Comparison of ENCODE assay signal across 23 cellular contexts in genomic region chr1:218451415-218451814, GRCh38.
"Had no signal": no experiment of that assay in that cellular context is flagged by ENCODE, and none has a peak within 500 bp of the region (broad histone marks: within the 10 kb centered on the region; RNA-seq: fewer than 3 reads in every experiment).

No MANE protein-coding gene starts in this region.

- H2AFZ ChIP-seq: hepatocyte had no signal

- H3K27ac Mint-ChIP-seq: natural killer cell treated with Interleukin-12 subunit alpha and Interleukin-12 subunit beta and Interleukin-15 and Interleukin-18, amount 100 ng/mL, for 72 hours; stimulated activated naive B cell treated with anti-CD40 and anti-IgM and Interleukin-4, amounts not matched to agents 10 μg/mL and 1 μg/mL and 100 μg/mL, for 72 hours; stimulated activated naive CD8-positive, alpha-beta T cell treated with anti-CD3 and anti-CD28 coated beads, Interleukin-15, Interleukin-2, amounts not matched to agents 100 ng/mL and 50 ng/mL, for 24 hours had no signal

- H3K4me3 ChIP-seq: dorsolateral prefrontal cortex, gastroesophageal sphincter, heart left ventricle, hepatocyte, left lung, pancreas, right lobe of liver, thoracic aorta, tibial nerve had no signal

- H3K36me3 ChIP-seq: gastroesophageal sphincter, heart left ventricle, left lung, neutrophil, pancreas, right lobe of liver, thoracic aorta, tibial nerve had no signal

- H3K9me3 Mint-ChIP-seq: stimulated activated naive CD8-positive, alpha-beta T cell treated with anti-CD3 and anti-CD28 coated beads, Interleukin-15, Interleukin-2, amounts not matched to agents 100 ng/mL and 50 ng/mL, for 24 hours had no signal

- DNase-seq: cortex of kidney; dorsolateral prefrontal cortex; effector CD4-positive, alpha-beta T cell; foreskin fibroblast; heart left ventricle; left cardiac atrium; left lung; pancreas; right lobe of liver; small intestine; stimulated activated CD4-positive, alpha-beta T cell treated with anti-CD3 and anti-CD28 coated beads, Interleukin-15, amount 100 ng/mL, for 24 hours; stimulated activated CD4-positive, alpha-beta T cell treated with anti-CD3 and anti-CD28 coated beads, Interleukin-2, amount 100 ng/mL, for 48 hours; stimulated activated naive B cell treated with anti-CD40 and anti-IgM and Interleukin-4, amounts not matched to agents 10 μg/mL and 1 μg/mL and 100 μg/mL, for 72 hours had no signal

- H3K4me1 ChIP-seq: left lung, pancreas, right lobe of liver had no signal

- H3K4me2 ChIP-seq: hepatocyte had no signal

- H3K79me2 ChIP-seq: hepatocyte had no signal

- H3K9me3 ChIP-seq: gastroesophageal sphincter, heart left ventricle, left lung, neutrophil, pancreas, right lobe of liver, thoracic aorta, tibial nerve had no signal

- FAIRE-seq: pancreas, small intestine had no signal

- H3K27me3 Mint-ChIP-seq: natural killer cell treated with Interleukin-12 subunit alpha and Interleukin-12 subunit beta and Interleukin-15 and Interleukin-18, amount 100 ng/mL, for 72 hours had no signal

- H3K27ac ChIP-seq: epithelial cell of prostate, gastroesophageal sphincter, heart left ventricle, hepatocyte, left lung, neutrophil, pancreas, right lobe of liver, thoracic aorta, tibial nerve had no signal

- H3K36me3 Mint-ChIP-seq: natural killer cell treated with Interleukin-12 subunit alpha and Interleukin-12 subunit beta and Interleukin-15 and Interleukin-18, amount 100 ng/mL, for 72 hours; stimulated activated naive B cell treated with anti-CD40 and anti-IgM and Interleukin-4, amounts not matched to agents 10 μg/mL and 1 μg/mL and 100 μg/mL, for 72 hours had no signal

- H3K4me3 Mint-ChIP-seq: natural killer cell treated with Interleukin-12 subunit alpha and Interleukin-12 subunit beta and Interleukin-15 and Interleukin-18, amount 100 ng/mL, for 72 hours; neural crest cell; stimulated activated naive B cell treated with anti-CD40 and anti-IgM and Interleukin-4, amounts not matched to agents 10 μg/mL and 1 μg/mL and 100 μg/mL, for 72 hours; stimulated activated naive CD8-positive, alpha-beta T cell treated with anti-CD3 and anti-CD28 coated beads, Interleukin-15, Interleukin-2, amounts not matched to agents 100 ng/mL and 50 ng/mL, for 24 hours had no signal

- H3K27me3 ChIP-seq: gastroesophageal sphincter, heart left ventricle, hepatocyte, left lung, neutrophil, pancreas, right lobe of liver, tibial nerve had no signal

- ATAC-seq: esophagus mucosa; gastroesophageal sphincter; heart left ventricle; left cardiac atrium; left lung; natural killer cell treated with Interleukin-12 subunit alpha and Interleukin-12 subunit beta and Interleukin-15 and Interleukin-18, amount 100 ng/mL, for 72 hours; pancreas; right lobe of liver; stimulated activated naive B cell treated with anti-CD40 and anti-IgM and Interleukin-4, amounts not matched to agents 10 μg/mL and 1 μg/mL and 100 μg/mL, for 72 hours had no signal
